1 cellular context compared by ENCODE assay signal in the genomic region with DNA sequence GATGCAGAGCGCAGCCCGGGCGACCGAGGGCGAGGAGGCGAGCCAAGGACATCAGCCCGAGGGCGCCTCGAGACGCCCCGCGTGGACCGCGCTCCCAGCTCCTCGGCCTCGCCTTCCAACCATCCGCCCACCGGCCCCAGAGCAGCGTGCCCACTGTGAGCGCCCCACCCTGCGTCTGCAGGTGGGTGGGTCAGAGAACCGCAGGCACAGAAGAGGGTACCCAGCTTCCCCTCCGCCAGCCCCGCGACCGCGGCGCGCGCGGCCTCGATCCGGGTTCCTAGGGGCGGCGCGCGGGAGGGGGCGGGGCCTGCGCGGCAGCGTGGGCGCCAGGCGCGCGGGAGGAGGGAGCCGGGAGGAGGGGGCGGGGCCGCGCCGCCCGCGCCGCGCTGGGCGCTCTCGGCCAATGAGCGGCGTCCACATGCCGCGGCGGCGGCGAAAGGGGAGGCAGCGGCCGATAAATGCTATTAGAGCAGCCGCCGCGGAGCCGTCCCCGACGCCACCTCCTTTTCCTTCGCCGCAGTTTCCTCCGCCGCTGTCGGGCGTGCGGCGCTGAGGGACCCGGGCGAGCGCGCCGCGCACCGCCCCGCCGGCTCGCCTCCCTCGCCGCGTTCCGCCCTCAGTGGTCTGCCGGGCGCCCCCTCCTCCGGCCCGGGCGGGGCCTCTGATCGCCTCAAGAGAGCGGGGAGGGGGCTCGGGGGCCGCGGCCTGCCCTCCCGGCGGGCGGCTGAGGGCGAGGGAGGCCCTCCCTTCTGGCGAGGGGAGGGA.
TF ChIP-seq lines count a peak whose summit lies in the region.

Gene ATP2A2 (plus strand): TSS at position 464 of the 765 bp plus-strand sequence. CDS start 543 bp downstream, outside the sequence.

TF ChIP-seq in K562, 482 proteins besides CTCF, POLR2A, EP300 and RAD21 (continued from another document and continues in another):
- TF ChIP-seq, protein P1, sequence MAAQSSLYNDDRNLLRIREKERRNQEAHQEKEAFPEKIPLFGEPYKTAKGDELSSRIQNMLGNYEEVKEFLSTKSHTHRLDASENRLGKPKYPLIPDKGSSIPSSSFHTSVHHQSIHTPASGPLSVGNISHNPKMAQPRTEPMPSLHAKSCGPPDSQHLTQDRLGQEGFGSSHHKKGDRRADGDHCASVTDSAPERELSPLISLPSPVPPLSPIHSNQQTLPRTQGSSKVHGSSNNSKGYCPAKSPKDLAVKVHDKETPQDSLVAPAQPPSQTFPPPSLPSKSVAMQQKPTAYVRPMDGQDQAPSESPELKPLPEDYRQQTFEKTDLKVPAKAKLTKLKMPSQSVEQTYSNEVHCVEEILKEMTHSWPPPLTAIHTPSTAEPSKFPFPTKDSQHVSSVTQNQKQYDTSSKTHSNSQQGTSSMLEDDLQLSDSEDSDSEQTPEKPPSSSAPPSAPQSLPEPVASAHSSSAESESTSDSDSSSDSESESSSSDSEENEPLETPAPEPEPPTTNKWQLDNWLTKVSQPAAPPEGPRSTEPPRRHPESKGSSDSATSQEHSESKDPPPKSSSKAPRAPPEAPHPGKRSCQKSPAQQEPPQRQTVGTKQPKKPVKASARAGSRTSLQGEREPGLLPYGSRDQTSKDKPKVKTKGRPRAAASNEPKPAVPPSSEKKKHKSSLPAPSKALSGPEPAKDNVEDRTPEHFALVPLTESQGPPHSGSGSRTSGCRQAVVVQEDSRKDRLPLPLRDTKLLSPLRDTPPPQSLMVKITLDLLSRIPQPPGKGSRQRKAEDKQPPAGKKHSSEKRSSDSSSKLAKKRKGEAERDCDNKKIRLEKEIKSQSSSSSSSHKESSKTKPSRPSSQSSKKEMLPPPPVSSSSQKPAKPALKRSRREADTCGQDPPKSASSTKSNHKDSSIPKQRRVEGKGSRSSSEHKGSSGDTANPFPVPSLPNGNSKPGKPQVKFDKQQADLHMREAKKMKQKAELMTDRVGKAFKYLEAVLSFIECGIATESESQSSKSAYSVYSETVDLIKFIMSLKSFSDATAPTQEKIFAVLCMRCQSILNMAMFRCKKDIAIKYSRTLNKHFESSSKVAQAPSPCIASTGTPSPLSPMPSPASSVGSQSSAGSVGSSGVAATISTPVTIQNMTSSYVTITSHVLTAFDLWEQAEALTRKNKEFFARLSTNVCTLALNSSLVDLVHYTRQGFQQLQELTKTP (IDR thresholded peaks at IDR 0.05; ENCODE audit: low read depth in 1 of 2, partially characterized antibody in 2 of 2) = peak in 1 of 2 experiments; percentile 31
- no peak for TF ChIP-seq ATF4 (CRISPR knock-in tag; IDR thresholded peaks at IDR 0.05)
- TF ChIP-seq TAF9B (IDR thresholded peaks at IDR 0.05; ENCODE audit: partially characterized antibody) = no peak
- TF ChIP-seq, protein P2, sequence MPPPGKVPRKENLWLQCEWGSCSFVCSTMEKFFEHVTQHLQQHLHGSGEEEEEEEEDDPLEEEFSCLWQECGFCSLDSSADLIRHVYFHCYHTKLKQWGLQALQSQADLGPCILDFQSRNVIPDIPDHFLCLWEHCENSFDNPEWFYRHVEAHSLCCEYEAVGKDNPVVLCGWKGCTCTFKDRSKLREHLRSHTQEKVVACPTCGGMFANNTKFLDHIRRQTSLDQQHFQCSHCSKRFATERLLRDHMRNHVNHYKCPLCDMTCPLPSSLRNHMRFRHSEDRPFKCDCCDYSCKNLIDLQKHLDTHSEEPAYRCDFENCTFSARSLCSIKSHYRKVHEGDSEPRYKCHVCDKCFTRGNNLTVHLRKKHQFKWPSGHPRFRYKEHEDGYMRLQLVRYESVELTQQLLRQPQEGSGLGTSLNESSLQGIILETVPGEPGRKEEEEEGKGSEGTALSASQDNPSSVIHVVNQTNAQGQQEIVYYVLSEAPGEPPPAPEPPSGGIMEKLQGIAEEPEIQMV (tag; conservative IDR thresholded peaks at IDR 0.05; ENCODE audit: low read depth) = no peak
- peak; percentile 10 for TF ChIP-seq FOS (IDR thresholded peaks at IDR 0.05; ENCODE audit: extremely low read depth, insufficient read length)
- no peak for TF ChIP-seq TCF7L2 (IDR thresholded peaks at IDR 0.05; ENCODE audit: low read depth, low read length)
- TF ChIP-seq STAT5A (IDR thresholded peaks at IDR 0.05; ENCODE audit: borderline replicate concordance, low read length) = no peak
- TF ChIP-seq ARHGAP35 (IDR thresholded peaks at IDR 0.05; ENCODE audit: partially characterized antibody) = no peak
- peak; percentile 93 for TF ChIP-seq CXXC5 (CRISPR knock-in tag; IDR thresholded peaks at IDR 0.05)
- TF ChIP-seq ZZZ3 (IDR thresholded peaks at IDR 0.05) = no peak
- peak in 1 of 2 experiments; percentile 16; a peak in 1 of 4 replicates for TF ChIP-seq RCOR1 (IDR thresholded peaks at IDR 0.05; ENCODE audit: borderline replicate concordance in 1 of 2, low read depth in 2 of 2, low read length in 2 of 2)
- peak; percentile 15 for TF ChIP-seq CHD4 (IDR thresholded peaks at IDR 0.05; ENCODE audit: insufficient read depth, insufficient replicate concordance, low read depth, low read length, poor library complexity, severe bottlenecking)
- peak; percentile 72 for TF ChIP-seq ZFX (CRISPR knock-in tag; IDR thresholded peaks at IDR 0.05)
- TF ChIP-seq, protein P3, sequence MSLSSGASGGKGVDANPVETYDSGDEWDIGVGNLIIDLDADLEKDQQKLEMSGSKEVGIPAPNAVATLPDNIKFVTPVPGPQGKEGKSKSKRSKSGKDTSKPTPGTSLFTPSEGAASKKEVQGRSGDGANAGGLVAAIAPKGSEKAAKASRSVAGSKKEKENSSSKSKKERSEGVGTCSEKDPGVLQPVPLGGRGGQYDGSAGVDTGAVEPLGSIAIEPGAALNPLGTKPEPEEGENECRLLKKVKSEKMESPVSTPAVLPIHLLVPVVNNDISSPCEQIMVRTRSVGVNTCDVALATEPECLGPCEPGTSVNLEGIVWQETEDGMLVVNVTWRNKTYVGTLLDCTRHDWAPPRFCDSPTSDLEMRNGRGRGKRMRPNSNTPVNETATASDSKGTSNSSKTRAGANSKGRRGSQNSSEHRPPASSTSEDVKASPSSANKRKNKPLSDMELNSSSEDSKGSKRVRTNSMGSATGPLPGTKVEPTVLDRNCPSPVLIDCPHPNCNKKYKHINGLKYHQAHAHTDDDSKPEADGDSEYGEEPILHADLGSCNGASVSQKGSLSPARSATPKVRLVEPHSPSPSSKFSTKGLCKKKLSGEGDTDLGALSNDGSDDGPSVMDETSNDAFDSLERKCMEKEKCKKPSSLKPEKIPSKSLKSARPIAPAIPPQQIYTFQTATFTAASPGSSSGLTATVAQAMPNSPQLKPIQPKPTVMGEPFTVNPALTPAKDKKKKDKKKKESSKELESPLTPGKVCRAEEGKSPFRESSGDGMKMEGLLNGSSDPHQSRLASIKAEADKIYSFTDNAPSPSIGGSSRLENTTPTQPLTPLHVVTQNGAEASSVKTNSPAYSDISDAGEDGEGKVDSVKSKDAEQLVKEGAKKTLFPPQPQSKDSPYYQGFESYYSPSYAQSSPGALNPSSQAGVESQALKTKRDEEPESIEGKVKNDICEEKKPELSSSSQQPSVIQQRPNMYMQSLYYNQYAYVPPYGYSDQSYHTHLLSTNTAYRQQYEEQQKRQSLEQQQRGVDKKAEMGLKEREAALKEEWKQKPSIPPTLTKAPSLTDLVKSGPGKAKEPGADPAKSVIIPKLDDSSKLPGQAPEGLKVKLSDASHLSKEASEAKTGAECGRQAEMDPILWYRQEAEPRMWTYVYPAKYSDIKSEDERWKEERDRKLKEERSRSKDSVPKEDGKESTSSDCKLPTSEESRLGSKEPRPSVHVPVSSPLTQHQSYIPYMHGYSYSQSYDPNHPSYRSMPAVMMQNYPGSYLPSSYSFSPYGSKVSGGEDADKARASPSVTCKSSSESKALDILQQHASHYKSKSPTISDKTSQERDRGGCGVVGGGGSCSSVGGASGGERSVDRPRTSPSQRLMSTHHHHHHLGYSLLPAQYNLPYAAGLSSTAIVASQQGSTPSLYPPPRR (CRISPR knock-in tag; IDR thresholded peaks at IDR 0.05; ENCODE audit: borderline replicate concordance) = no peak
- no peak for TF ChIP-seq ZFP91 (CRISPR knock-in tag; IDR thresholded peaks at IDR 0.05)
- TF ChIP-seq ZC3H8 (IDR thresholded peaks at IDR 0.05) = no peak
- TF ChIP-seq ZNF583 (CRISPR knock-in tag; IDR thresholded peaks at IDR 0.05) = no peak
- TF ChIP-seq HMGN3 (IDR thresholded peaks at IDR 0.05; ENCODE audit: borderline replicate concordance, extremely low read depth, insufficient read length, low read depth, low read length) = peak; percentile 91
- TF ChIP-seq, protein P4, sequence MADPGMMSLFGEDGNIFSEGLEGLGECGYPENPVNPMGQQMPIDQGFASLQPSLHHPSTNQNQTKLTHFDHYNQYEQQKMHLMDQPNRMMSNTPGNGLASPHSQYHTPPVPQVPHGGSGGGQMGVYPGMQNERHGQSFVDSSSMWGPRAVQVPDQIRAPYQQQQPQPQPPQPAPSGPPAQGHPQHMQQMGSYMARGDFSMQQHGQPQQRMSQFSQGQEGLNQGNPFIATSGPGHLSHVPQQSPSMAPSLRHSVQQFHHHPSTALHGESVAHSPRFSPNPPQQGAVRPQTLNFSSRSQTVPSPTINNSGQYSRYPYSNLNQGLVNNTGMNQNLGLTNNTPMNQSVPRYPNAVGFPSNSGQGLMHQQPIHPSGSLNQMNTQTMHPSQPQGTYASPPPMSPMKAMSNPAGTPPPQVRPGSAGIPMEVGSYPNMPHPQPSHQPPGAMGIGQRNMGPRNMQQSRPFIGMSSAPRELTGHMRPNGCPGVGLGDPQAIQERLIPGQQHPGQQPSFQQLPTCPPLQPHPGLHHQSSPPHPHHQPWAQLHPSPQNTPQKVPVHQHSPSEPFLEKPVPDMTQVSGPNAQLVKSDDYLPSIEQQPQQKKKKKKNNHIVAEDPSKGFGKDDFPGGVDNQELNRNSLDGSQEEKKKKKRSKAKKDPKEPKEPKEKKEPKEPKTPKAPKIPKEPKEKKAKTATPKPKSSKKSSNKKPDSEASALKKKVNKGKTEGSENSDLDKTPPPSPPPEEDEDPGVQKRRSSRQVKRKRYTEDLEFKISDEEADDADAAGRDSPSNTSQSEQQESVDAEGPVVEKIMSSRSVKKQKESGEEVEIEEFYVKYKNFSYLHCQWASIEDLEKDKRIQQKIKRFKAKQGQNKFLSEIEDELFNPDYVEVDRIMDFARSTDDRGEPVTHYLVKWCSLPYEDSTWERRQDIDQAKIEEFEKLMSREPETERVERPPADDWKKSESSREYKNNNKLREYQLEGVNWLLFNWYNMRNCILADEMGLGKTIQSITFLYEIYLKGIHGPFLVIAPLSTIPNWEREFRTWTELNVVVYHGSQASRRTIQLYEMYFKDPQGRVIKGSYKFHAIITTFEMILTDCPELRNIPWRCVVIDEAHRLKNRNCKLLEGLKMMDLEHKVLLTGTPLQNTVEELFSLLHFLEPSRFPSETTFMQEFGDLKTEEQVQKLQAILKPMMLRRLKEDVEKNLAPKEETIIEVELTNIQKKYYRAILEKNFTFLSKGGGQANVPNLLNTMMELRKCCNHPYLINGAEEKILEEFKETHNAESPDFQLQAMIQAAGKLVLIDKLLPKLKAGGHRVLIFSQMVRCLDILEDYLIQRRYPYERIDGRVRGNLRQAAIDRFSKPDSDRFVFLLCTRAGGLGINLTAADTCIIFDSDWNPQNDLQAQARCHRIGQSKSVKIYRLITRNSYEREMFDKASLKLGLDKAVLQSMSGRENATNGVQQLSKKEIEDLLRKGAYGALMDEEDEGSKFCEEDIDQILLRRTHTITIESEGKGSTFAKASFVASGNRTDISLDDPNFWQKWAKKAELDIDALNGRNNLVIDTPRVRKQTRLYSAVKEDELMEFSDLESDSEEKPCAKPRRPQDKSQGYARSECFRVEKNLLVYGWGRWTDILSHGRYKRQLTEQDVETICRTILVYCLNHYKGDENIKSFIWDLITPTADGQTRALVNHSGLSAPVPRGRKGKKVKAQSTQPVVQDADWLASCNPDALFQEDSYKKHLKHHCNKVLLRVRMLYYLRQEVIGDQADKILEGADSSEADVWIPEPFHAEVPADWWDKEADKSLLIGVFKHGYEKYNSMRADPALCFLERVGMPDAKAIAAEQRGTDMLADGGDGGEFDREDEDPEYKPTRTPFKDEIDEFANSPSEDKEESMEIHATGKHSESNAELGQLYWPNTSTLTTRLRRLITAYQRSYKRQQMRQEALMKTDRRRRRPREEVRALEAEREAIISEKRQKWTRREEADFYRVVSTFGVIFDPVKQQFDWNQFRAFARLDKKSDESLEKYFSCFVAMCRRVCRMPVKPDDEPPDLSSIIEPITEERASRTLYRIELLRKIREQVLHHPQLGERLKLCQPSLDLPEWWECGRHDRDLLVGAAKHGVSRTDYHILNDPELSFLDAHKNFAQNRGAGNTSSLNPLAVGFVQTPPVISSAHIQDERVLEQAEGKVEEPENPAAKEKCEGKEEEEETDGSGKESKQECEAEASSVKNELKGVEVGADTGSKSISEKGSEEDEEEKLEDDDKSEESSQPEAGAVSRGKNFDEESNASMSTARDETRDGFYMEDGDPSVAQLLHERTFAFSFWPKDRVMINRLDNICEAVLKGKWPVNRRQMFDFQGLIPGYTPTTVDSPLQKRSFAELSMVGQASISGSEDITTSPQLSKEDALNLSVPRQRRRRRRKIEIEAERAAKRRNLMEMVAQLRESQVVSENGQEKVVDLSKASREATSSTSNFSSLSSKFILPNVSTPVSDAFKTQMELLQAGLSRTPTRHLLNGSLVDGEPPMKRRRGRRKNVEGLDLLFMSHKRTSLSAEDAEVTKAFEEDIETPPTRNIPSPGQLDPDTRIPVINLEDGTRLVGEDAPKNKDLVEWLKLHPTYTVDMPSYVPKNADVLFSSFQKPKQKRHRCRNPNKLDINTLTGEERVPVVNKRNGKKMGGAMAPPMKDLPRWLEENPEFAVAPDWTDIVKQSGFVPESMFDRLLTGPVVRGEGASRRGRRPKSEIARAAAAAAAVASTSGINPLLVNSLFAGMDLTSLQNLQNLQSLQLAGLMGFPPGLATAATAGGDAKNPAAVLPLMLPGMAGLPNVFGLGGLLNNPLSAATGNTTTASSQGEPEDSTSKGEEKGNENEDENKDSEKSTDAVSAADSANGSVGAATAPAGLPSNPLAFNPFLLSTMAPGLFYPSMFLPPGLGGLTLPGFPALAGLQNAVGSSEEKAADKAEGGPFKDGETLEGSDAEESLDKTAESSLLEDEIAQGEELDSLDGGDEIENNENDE (IDR thresholded peaks at IDR 0.05; ENCODE audit: low read depth, low read length) = no peak
- no peak for TF ChIP-seq ZNF436 (CRISPR knock-in tag; IDR thresholded peaks at IDR 0.05)
- no peak for TF ChIP-seq HOXB6 (CRISPR knock-in tag; IDR thresholded peaks at IDR 0.05; ENCODE audit: borderline replicate concordance)
- no peak for TF ChIP-seq HEY1 (CRISPR knock-in tag; IDR thresholded peaks at IDR 0.05; ENCODE audit: borderline replicate concordance)
- TF ChIP-seq SUPT5H (IDR thresholded peaks at IDR 0.05) = peak; percentile 93
- TF ChIP-seq PRMT5 (CRISPR knock-in tag; IDR thresholded peaks at IDR 0.05) = no peak
